In genomic region chr10:5195727-5196374, GRCh38 we compare ENCODE assay signal across 24 cellular contexts. TPM values are rescaled to one million over a fixed set of nuclear protein-coding genes. Genes with fewer than 3 reads are reported as not detected.
"Had no signal": no experiment of that assay in that cellular context is flagged by ENCODE, and none has a peak within 500 bp of the region (broad histone marks: within the 10 kb centered on the region; RNA-seq: fewer than 3 reads in every experiment).

No MANE protein-coding gene starts in this region.

- H3K36me3 ChIP-seq: cardiac muscle cell, esophagus muscularis mucosa, gastroesophageal sphincter, heart left ventricle, lower lobe of right lung, thyroid gland had no signal

- H3K36me3 Mint-ChIP-seq: activated naive CD8-positive, alpha-beta T cell; WTC11 had no signal

- H3K9me3 ChIP-seq: esophagus muscularis mucosa, gastroesophageal sphincter, lower lobe of right lung, thyroid gland had no signal

- H3K27ac Mint-ChIP-seq: activated CD4-positive, alpha-beta T cell treated with anti-CD3 and anti-CD28 coated beads for 36 hours; activated naive CD8-positive, alpha-beta T cell; activated T-helper 1 cell treated with anti-CD3 and anti-CD28 coated beads, Interleukin-12 subunit alpha, Interleukin-12 subunit beta, Interleukin-2, Interleukin-4 antibody, amounts not matched to agents 30 ng/mL and 10 ng/mL and 1 ng/mL, durations not matched to agents 14 hours and 24 hours and 36 hours; dendritic cell treated with granulocyte-macrophage colony-stimulating factor and Interleukin-4, amounts not matched to agents 40 ng/mL and 50 ng/mL, for 4 days; immature natural killer cell; nephron progenitor cell; WTC11 had no signal

- H3K27me3 ChIP-seq: cardiac muscle cell, esophagus muscularis mucosa, gastroesophageal sphincter, heart left ventricle, thyroid gland had no signal

- H3K4me3 ChIP-seq: cardiac muscle cell, esophagus muscularis mucosa, gastroesophageal sphincter, heart left ventricle, lower lobe of right lung, thyroid gland had no signal

- H3K4me3 Mint-ChIP-seq: activated CD4-positive, alpha-beta T cell treated with anti-CD3 and anti-CD28 coated beads for 36 hours; activated naive CD8-positive, alpha-beta T cell; activated T-helper 1 cell treated with anti-CD3 and anti-CD28 coated beads, Interleukin-12 subunit alpha, Interleukin-12 subunit beta, Interleukin-2, Interleukin-4 antibody, amounts not matched to agents 30 ng/mL and 10 ng/mL and 1 ng/mL, durations not matched to agents 14 hours and 24 hours and 36 hours; dendritic cell treated with granulocyte-macrophage colony-stimulating factor and Interleukin-4, amounts not matched to agents 40 ng/mL and 50 ng/mL, for 4 days; immature natural killer cell; nephron progenitor cell; WTC11 had no signal

- H3K4me1 Mint-ChIP-seq: activated CD4-positive, alpha-beta T cell treated with anti-CD3 and anti-CD28 coated beads for 36 hours; immature natural killer cell; nephron progenitor cell had no signal

- H3K27me3 Mint-ChIP-seq: activated CD4-positive, alpha-beta T cell treated with anti-CD3 and anti-CD28 coated beads for 36 hours; activated naive CD8-positive, alpha-beta T cell; dendritic cell treated with granulocyte-macrophage colony-stimulating factor and Interleukin-4, amounts not matched to agents 40 ng/mL and 50 ng/mL, for 4 days had no signal

- H3K4me1 ChIP-seq: esophagus muscularis mucosa, gastroesophageal sphincter, heart left ventricle, lower lobe of right lung, thyroid gland had no signal

- DNase-seq: activated CD4-positive, alpha-beta T cell treated with anti-CD3 and anti-CD28 coated beads for 36 hours; activated CD4-positive, alpha-beta T cell treated with anti-CD3 and anti-CD28 coated beads, Interleukin-2, amount 50 U/mL, for 48 hours; activated T-cell treated with anti-CD3 and anti-CD28 coated beads for 4 hours; effector CD8-positive, alpha-beta T cell; heart left ventricle; immature natural killer cell; lower lobe of right lung; nephron progenitor cell; nucleus accumbens; retina; stimulated activated CD4-positive, alpha-beta T cell treated with anti-CD3 and anti-CD28 coated beads, Interleukin-2, amount 100 ng/mL, for 24 hours; stimulated activated naive CD4-positive, alpha-beta T cell treated with Interleukin-2 at 50 U/mL for 16 hours; thyroid gland had no signal

- ATAC-seq: activated CD4-positive, alpha-beta T cell treated with anti-CD3 and anti-CD28 coated beads for 36 hours; gastroesophageal sphincter; heart left ventricle; lower lobe of right lung; WTC11 had no signal

- H3K9me3 Mint-ChIP-seq: immature natural killer cell, WTC11 had no signal

- H3K27ac ChIP-seq: cardiac muscle cell, esophagus muscularis mucosa, gastroesophageal sphincter, heart left ventricle, lower lobe of right lung, thyroid gland had no signal

RNA-seq across cellular contexts. Expression of gene AKR1C4, which starts 0.8 kb away (rescaled TPM):
- total RNA-seq: activated CD4-positive, alpha-beta T cell treated with anti-CD3 and anti-CD28 coated beads for 36 hours; activated T-helper 1 cell treated with anti-CD3 and anti-CD28 coated beads, Interleukin-12 subunit alpha, Interleukin-12 subunit beta, Interleukin-2, Interleukin-4 antibody, amounts not matched to agents 30 ng/mL and 10 ng/mL and 1 ng/mL, durations not matched to agents 14 hours and 24 hours and 36 hours; cardiac muscle cell; chondrocyte; esophagus muscularis mucosa; gastroesophageal sphincter; heart left ventricle; lower lobe of right lung; subcutaneous adipose tissue; T-helper 2 cell treated with Interferon-gamma antibody and Interleukin-4, amounts not matched to agents 100 ng/mL and 5 ng/mL, for 36 hours; thyroid gland; urinary bladder; WTC11 had no signal
- polyA plus RNA-seq: cardiac muscle cell, heart left ventricle, immature natural killer cell had no signal

RNA-seq across cellular contexts. Expression of gene AKR1C8, which starts 10.9 kb away (rescaled TPM):
- total RNA-seq: activated CD4-positive, alpha-beta T cell treated with anti-CD3 and anti-CD28 coated beads for 36 hours; cardiac muscle cell; chondrocyte; esophagus muscularis mucosa; gastroesophageal sphincter; thyroid gland; urinary bladder; WTC11 had no signal
- polyA plus RNA-seq: cardiac muscle cell, immature natural killer cell, urinary bladder had no signal
